ENCODE assay signal across 8 cellular contexts in genomic region chr22:22576244-22576988, GRCh38. TPM values are rescaled to one million over a fixed set of nuclear protein-coding genes. Genes with fewer than 3 reads are reported as not detected.
DNase-seq lines count a peak whose midpoint lies in the region; FAIRE-seq and TF ChIP-seq lines count a peak whose summit lies in the region.

No MANE protein-coding gene starts in this region.

- FAIRE-seq in kidney (lab: Jason Lieb, UNC): no peak

- intact Hi-C loops in kidney (cut with DNase I): no loop called here

- no peaks in the 10 kb centered on the region for H3K9me3 ChIP-seq in kidney (ENCODE audit: control insufficient read depth in 1 of 2, low read length in 2 of 2)

- H3K9ac ChIP-seq in kidney (ENCODE audit: low read length in 2 of 2): no peak overlapping the region

- H3K4me1 ChIP-seq in kidney (ENCODE audit: control insufficient read depth in 1 of 2, insufficient read depth in 1 of 2, low read depth in 1 of 2, low read length in 2 of 2): no peaks in the 10 kb centered on the region

- H3K4me3 ChIP-seq in HFF-Myc (replicated peaks; ENCODE audit: low read depth, low read length) (no peak overlapping the region), astrocyte of the spinal cord (ENCODE audit: low read depth, low read length) (no peak overlapping the region), kidney (ENCODE audit: low read length in 2 of 2) (no peak overlapping the region)

- in situ Hi-C loops in Caki2 (cut with HindIII; ENCODE audit: low pct_unique_long_range_greater_than_20kb, low sequenced_read_pairs) (loop anchor here (25.0 kb wide), 1 partner anchor 239 kb away; no protein-coding TSS in a partner anchor), astrocyte of the spinal cord (cut with HindIII; ENCODE audit: low sequenced_read_pairs) (no loop called here)

- peak; percentile 49 for DNase-seq in Caki2 (ENCODE audit: low read depth)
- DNase-seq in HFF-Myc (ENCODE audit: extremely low read depth, low read depth): no peak
- peak; percentile 41 for DNase-seq in RKO (ENCODE audit: low spot score)
- DNase-seq in astrocyte of the spinal cord (ENCODE audit: low read depth, low spot score): peak; percentile 27
- DNase-seq in kidney: no peak
- DNase-seq in superior temporal gyrus (ENCODE audit: extremely low spot score): peak; percentile 38
- DNase-seq in KG1 (lab: John Stamatoyannopoulos, UW): no peak
- no peak for DNase-seq in T1000 (lab: John Stamatoyannopoulos, UW)

- H3K36me3 ChIP-seq in kidney (ENCODE audit: control insufficient read depth in 1 of 2, insufficient read depth in 2 of 2, low read length in 2 of 2): no peaks in the 10 kb centered on the region

- TF ChIP-seq CTCF in HFF-Myc (IDR thresholded peaks at IDR 0.05; ENCODE audit: low read depth, low read length, missing control alignments) (peak; percentile 95), astrocyte of the spinal cord (IDR thresholded peaks at IDR 0.05; ENCODE audit: low read depth, low read length) (peak; percentile 92), kidney (IDR thresholded peaks at IDR 0.05; ENCODE audit: borderline replicate concordance, extremely low read depth, insufficient read depth) (peak; percentile 61)

- no peak overlapping the region for H3K27ac ChIP-seq in kidney (ENCODE audit: low read depth in 2 of 2, low read length in 2 of 2)

RNA-seq across cellular contexts. Expression of gene PRAME, which starts 17.4 kb away (rescaled TPM):
- 37.7 and 58.4 TPM in 2 replicates for total RNA-seq in Caki2 (2014; rRNA removed; shearing (Covaris generic); ENCODE audit: low replicate concordance)
- total RNA-seq in kidney: 1.7 TPM
- polyA plus RNA-seq in kidney (ENCODE audit: insufficient read depth, low read depth, low replicate concordance): 4.0 TPM

RNA-seq across cellular contexts. Expression of gene ZNF280A, which starts 56.3 kb away (rescaled TPM):
- 3.0 and 3.1 TPM in 2 replicates for total RNA-seq in Caki2 (2014; rRNA removed; shearing (Covaris generic); ENCODE audit: low replicate concordance)
- not detected for total RNA-seq in kidney
- not detected for polyA plus RNA-seq in kidney (ENCODE audit: insufficient read depth, low read depth, low replicate concordance)

Comparison
In these comparisons a context has a peak if more than half of its experiments do, and no peak if none do; other contexts are left out.
1. DNase-seq: peak in Caki2 (single experiment), RKO (single experiment), astrocyte of the spinal cord (single experiment) and superior temporal gyrus (single experiment); none in HFF-Myc (single experiment), kidney (single experiment), KG1 (single experiment) and T1000 (single experiment).
2. RNA of gene PRAME, which starts 17.4 kb away (total RNA-seq): 37.7 to 58.4 TPM in Caki2; 1.7 TPM in kidney (single experiment); every median in the first group is over 10 times any median in the second.
3. Peak in every context shown above with its lines, with median percentiles within 50 percentile points of each other: CTCF ChIP-seq.